22 cellular contexts compared by ENCODE assay signal in genomic region chr1:87985071-87985470, GRCh38.
"Had no signal": no experiment of that assay in that cellular context is flagged by ENCODE, and none has a peak within 500 bp of the region (broad histone marks: within the 10 kb centered on the region; RNA-seq: fewer than 3 reads in every experiment).

No MANE protein-coding gene starts in this region.

- H3K9me3 ChIP-seq: SK-N-SH had no signal

- H3K27ac ChIP-seq: RWPE1 had no signal

- H3K4me2 ChIP-seq: SK-N-SH had no signal

- ATAC-seq: HepG2, Panc1, PC-3 had no signal

- H3K9ac ChIP-seq: SK-N-SH had no signal

- FAIRE-seq: HepG2 had no signal

- DNase-seq: IMR-90, Karpas-422, KG1, MM.1S, NCI-H1092 treated with DMSO at 0.1 percent for 48 hours, NCI-H1436, NCI-H187, NCI-H2029, NCI-H2081 treated with DMSO at 0.1 percent for 48 hours, NCI-H2171, NCI-H226, NCI-H446, NCI-H510A, NCI-H524 treated with DMSO at 0.1 percent for 48 hours, NCI-H69, NCI-H774, PC-3, SHP77, SK-N-SH had no signal
